ENCODE assay signal across 20 cellular contexts in the genomic region with DNA sequence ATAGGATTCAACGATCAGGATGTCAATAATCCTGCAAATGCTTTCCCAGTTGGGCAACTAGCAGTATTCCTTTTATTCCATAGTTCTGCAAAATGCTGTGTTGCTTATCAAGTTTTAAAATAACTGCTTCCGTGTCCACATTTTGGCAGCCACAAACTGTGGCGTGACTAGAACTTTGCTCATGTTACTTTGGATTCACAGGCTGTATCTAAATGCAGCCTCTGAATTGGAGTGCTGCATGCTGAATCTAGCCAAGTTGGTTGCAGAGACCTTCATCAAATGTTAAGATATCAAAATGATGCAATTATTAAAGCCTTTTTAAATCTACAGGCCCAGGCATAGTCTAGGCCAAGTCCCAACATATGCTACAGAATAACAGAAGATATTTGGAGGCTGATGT.
"Had no signal": no experiment of that assay in that cellular context is flagged by ENCODE, and none has a peak within 500 bp of the region (broad histone marks: within the 10 kb centered on the region; RNA-seq: fewer than 3 reads in every experiment).

No MANE protein-coding gene starts in this region.

- H3K9me3 ChIP-seq: ascending aorta, left lung, transverse colon had no signal

- ATAC-seq: left lung; naive thymus-derived CD8-positive, alpha-beta T cell; stimulated activated naive CD8-positive, alpha-beta T cell treated with anti-CD3 and anti-CD28 coated beads, Interleukin-15, Interleukin-2, amounts not matched to agents 100 U/mL and 50 U/mL, for 24 hours; WTC11 had no signal

- H3K27ac ChIP-seq: ascending aorta, brain microvascular endothelial cell, epithelial cell of prostate, left lung, transverse colon had no signal

- H3K27me3 ChIP-seq: ascending aorta, brain microvascular endothelial cell, left lung, transverse colon had no signal

- H3K4me3 ChIP-seq: ascending aorta, left lung, transverse colon had no signal

- DNase-seq: activated gamma-delta T cell treated with Interleukin-2 at 50 U/mL for 16 hours; activated T-cell treated with anti-CD3 and anti-CD28 coated beads, Interleukin-2, amount 50 U/mL, for 1 hour; brain microvascular endothelial cell; cerebellar nuclear complex; cortex of kidney; endodermal cell; foreskin melanocyte; left lung; mammary epithelial cell; naive thymus-derived CD8-positive, alpha-beta T cell; stimulated activated CD4-positive, alpha-beta T cell treated with anti-CD3 and anti-CD28 coated beads, Interleukin-12 subunit alpha, Interleukin-12 subunit beta, amount 100 ng/mL, for 4 hours; stimulated activated CD4-positive, alpha-beta T cell treated with anti-CD3 and anti-CD28 coated beads, Interleukin-4, amount 100 ng/mL, for 4 hours; stimulated activated naive CD8-positive, alpha-beta T cell treated with anti-CD3 and anti-CD28 coated beads, Interleukin-15, Interleukin-2, amounts not matched to agents 100 U/mL and 50 U/mL, for 24 hours; substantia nigra; T-helper 9 cell; transverse colon had no signal

- H3K36me3 ChIP-seq: ascending aorta, brain microvascular endothelial cell, left lung, transverse colon had no signal

- FAIRE-seq: urothelium cell line had no signal

- H3K4me1 ChIP-seq: ascending aorta, left lung, transverse colon had no signal
